In the genomic region with DNA sequence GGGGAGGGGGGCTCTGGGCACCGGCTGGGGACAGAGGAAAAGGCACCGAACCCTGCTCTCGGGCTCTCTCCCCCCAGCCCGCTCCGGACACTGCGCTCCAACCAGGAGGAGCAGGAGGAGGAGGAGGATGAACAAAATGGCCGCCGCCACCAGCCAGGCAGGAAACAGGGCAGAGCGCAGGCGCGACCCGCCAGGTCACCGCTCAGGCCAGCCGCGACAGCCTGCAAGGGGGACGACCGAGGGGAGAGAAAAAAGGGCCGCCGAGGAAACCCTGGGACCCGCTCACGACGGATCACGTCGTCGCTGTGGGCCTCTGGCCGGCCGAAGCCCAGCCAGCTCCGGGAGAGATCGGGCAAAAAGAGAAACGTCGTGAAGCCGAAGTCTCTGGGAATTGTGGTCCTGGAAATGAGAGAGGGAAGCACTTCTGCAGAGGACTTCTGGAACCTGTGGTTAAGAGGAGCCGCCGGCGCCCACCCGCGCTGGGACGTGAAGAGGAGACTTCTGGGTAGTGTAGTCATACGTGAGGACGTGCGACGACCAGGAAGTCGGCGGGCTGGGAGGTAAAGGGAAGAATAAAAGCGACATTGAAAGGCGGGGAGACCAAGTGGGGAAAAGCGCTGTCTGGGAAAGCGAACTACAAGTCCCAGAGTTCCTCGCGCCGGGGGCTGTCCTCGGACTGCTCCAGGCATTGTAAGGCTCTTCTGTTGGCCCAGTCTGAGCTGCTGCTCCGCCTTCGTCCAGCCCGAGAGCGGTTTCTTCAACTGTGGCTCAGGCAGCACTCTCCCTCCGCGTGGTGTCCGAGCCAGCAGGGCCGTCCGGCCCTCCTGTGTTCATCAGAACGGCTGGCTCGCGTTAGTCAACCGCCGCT, we compare ENCODE assay signal across 8 cellular contexts. TPM values are rescaled to one million over a fixed set of nuclear protein-coding genes. Genes with fewer than 3 reads are reported as not detected.
DNase-seq lines count a peak whose midpoint lies in the region; FAIRE-seq and TF ChIP-seq lines count a peak whose summit lies in the region.

A gene with protein sequence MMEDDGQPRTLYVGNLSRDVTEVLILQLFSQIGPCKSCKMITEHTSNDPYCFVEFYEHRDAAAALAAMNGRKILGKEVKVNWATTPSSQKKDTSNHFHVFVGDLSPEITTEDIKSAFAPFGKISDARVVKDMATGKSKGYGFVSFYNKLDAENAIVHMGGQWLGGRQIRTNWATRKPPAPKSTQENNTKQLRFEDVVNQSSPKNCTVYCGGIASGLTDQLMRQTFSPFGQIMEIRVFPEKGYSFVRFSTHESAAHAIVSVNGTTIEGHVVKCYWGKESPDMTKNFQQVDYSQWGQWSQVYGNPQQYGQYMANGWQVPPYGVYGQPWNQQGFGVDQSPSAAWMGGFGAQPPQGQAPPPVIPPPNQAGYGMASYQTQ (minus strand): TSS at position 428 of the 868 bp plus-strand sequence. CDS start 499 bp downstream, outside the sequence.

- H3K27ac Mint-ChIP-seq in HFFc6 = peak within 1 kb of the TSS; percentile 94
- peak within 1 kb of the TSS; percentile 98 for H3K27ac Mint-ChIP-seq in activated naive CD4-positive, alpha-beta T cell treated with anti-CD3 and anti-CD28 coated beads, Interleukin-2, amount 10 ng/mL, durations not matched to agents 7 days and 5 days

- H4K8ac ChIP-seq in neuronal stem cell (ENCODE audit: low read depth, low read length) = no peak within 1 kb of the TSS

- no peak within 1 kb of the TSS for H2BK120ac ChIP-seq in neuronal stem cell (ENCODE audit: low read depth, low read length)

- no peaks in the 10 kb centered on the region for H3K27me3 ChIP-seq in neuronal stem cell (ENCODE audit: control insufficient read depth in 3 of 3, insufficient read depth in 3 of 3, low read depth in 1 of 3, low read length in 3 of 3)

- peak within 1 kb of the TSS; percentile 98 for H3K18ac ChIP-seq in neuronal stem cell (ENCODE audit: low read length)

- H3K4ac ChIP-seq in neuronal stem cell (ENCODE audit: low read length) = peak within 1 kb of the TSS; percentile 46

- H3K9me3 ChIP-seq in SK-N-MC (ENCODE audit: low read depth, low read length) (no peaks in the 10 kb centered on the region), neuronal stem cell (replicated peaks in 1 of 2; ENCODE audit: control insufficient read depth in 2 of 2, insufficient read depth in 1 of 2, low read depth in 1 of 2, low read length in 2 of 2) (peaks cover 3 to 11% of the 10 kb centered on the region in 2 donors)

- no peaks in the 10 kb centered on the region for H3K9me3 Mint-ChIP-seq in HFFc6
- no peaks in the 10 kb centered on the region for H3K9me3 Mint-ChIP-seq in activated naive CD4-positive, alpha-beta T cell treated with anti-CD3 and anti-CD28 coated beads, Interleukin-2, amount 10 ng/mL, durations not matched to agents 7 days and 5 days

- H3K36me3 ChIP-seq in SK-N-MC (ENCODE audit: insufficient read depth, low read length) (peaks cover 12% of the 10 kb centered on the region), neuronal stem cell (replicated peaks in 1 of 2; ENCODE audit: control insufficient read depth in 2 of 2, insufficient read depth in 2 of 2, low read length in 2 of 2) (peaks cover 2 to 32% of the 10 kb centered on the region in 2 donors)

- H3K23ac ChIP-seq in neuronal stem cell (ENCODE audit: low read depth, low read length, poor library complexity) = peak within 1 kb of the TSS; percentile 83

- DNase-seq in GM04503 (ENCODE audit: low read depth) (peak; percentile 97), HFFc6 (peak; percentile 99), NB4 (ENCODE audit: low read depth) (peak; percentile 100), SK-N-MC (ENCODE audit: low read depth, low spot score) (peak; percentile 95), frontal cortex (ENCODE audit: low spot score in 2 of 2) (peak; percentile 83 to 88), neuronal stem cell (ENCODE audit: low spot score) (peak; percentile 98)
- DNase-seq in activated naive CD4-positive, alpha-beta T cell treated with anti-CD3 and anti-CD28 coated beads, Interleukin-2, amount 10 ng/mL, durations not matched to agents 7 days and 5 days = peak; percentile 98

- TF ChIP-seq POLR2A in NB4 (IDR thresholded peaks at IDR 0.05; ENCODE audit: extremely low read depth, insufficient read length) = peak; percentile 97

- WGBS in neuronal stem cell (ENCODE audit: extremely low coverage in 2 of 2, insufficient read length in 2 of 2, insufficient replicate concordance in 1 of 2), 2 donors = no CpG with 5 or more reads among the region's 66 CpGs

- TF ChIP-seq CTCF in HFFc6 (IDR thresholded peaks at IDR 0.05) (no peak), NB4 (IDR thresholded peaks at IDR 0.05; ENCODE audit: low read depth, low read length) (no peak), subcutaneous adipose tissue (IDR thresholded peaks at IDR 0.05; ENCODE audit: low read depth) (no peak)

- H2AK5ac ChIP-seq in neuronal stem cell (ENCODE audit: low read depth, low read length) = peak within 1 kb of the TSS; percentile 36

- H4K91ac ChIP-seq in neuronal stem cell (ENCODE audit: low read depth, low read length, poor library complexity) = no peak within 1 kb of the TSS

- H2BK15ac ChIP-seq in neuronal stem cell (ENCODE audit: low read length) = peak within 1 kb of the TSS; percentile 11

- CTCF ChIA-PET in activated naive CD4-positive, alpha-beta T cell treated with anti-CD3 and anti-CD28 coated beads, Interleukin-2, amount 10 ng/mL, durations not matched to agents 7 days and 5 days (lab: Charles Lee) = interaction anchor here (0.7 to 1.6 kb wide), 2 partner anchors 274 to 398 kb away, joined by 3 read pairs; no protein-coding TSS in a partner anchor

- peak within 1 kb of the TSS; percentile 95 for H3K4me3 Mint-ChIP-seq in HFFc6
- peak within 1 kb of the TSS; percentile 96 for H3K4me3 Mint-ChIP-seq in activated naive CD4-positive, alpha-beta T cell treated with anti-CD3 and anti-CD28 coated beads, Interleukin-2, amount 10 ng/mL, durations not matched to agents 7 days and 5 days

- peak within 1 kb of the TSS; percentile 87 for H3K9ac ChIP-seq in SK-N-MC (ENCODE audit: insufficient read length)
- H3K9ac ChIP-seq in neuronal stem cell (ENCODE audit: low read depth, low read length, poor library complexity) = peak within 1 kb of the TSS; percentile 92

- H3K4me2 ChIP-seq in neuronal stem cell (ENCODE audit: insufficient read depth, low read length, poor library complexity, severe bottlenecking) = peak within 1 kb of the TSS; percentile 66

- H3K4me1 Mint-ChIP-seq in HFFc6 (ENCODE audit: low read depth) = peaks cover 45% of the 10 kb centered on the region
- peaks cover 46% of the 10 kb centered on the region for H3K4me1 Mint-ChIP-seq in activated naive CD4-positive, alpha-beta T cell treated with anti-CD3 and anti-CD28 coated beads, Interleukin-2, amount 10 ng/mL, durations not matched to agents 7 days and 5 days

- H3K14ac ChIP-seq in neuronal stem cell (ENCODE audit: low read length) = peak within 1 kb of the TSS; percentile 56

- H3K4me3 ChIP-seq in NB4 (ENCODE audit: low read depth, low read length) (peak within 1 kb of the TSS; percentile 80), SK-N-MC (peak within 1 kb of the TSS; percentile 90), neuronal stem cell (ENCODE audit: low read length in 2 of 2) (peak within 1 kb of the TSS; percentile 98 to 99)

- H3K79me1 ChIP-seq in neuronal stem cell (ENCODE audit: low read depth, low read length) = no peaks in the 10 kb centered on the region

- H3K4me1 ChIP-seq in neuronal stem cell (ENCODE audit: control insufficient read depth in 2 of 2, insufficient read depth in 1 of 2, low read depth in 1 of 2, low read length in 2 of 2) = peaks cover 5 to 22% of the 10 kb centered on the region in 2 donors

- FAIRE-seq in frontal cortex (lab: Jason Lieb, UNC) = peak; percentile 62

- peak within 1 kb of the TSS; percentile 95 for H2AFZ ChIP-seq in neuronal stem cell (ENCODE audit: low read length)

- no peak within 1 kb of the TSS for H2BK12ac ChIP-seq in neuronal stem cell (ENCODE audit: low read length)

- H3K27ac ChIP-seq in SK-N-MC = peak within 1 kb of the TSS; percentile 96
- peak within 1 kb of the TSS; percentile 97 for H3K27ac ChIP-seq in neuronal stem cell (replicated peaks; ENCODE audit: low read length)

- H3K27me3 Mint-ChIP-seq in HFFc6 (ENCODE audit: insufficient read depth) = peaks cover 8% of the 10 kb centered on the region
- no peaks in the 10 kb centered on the region for H3K27me3 Mint-ChIP-seq in activated naive CD4-positive, alpha-beta T cell treated with anti-CD3 and anti-CD28 coated beads, Interleukin-2, amount 10 ng/mL, durations not matched to agents 7 days and 5 days

- peaks cover 30% of the 10 kb centered on the region for H3K36me3 Mint-ChIP-seq in HFFc6 (ENCODE audit: low read depth)
- peaks cover 28% of the 10 kb centered on the region for H3K36me3 Mint-ChIP-seq in activated naive CD4-positive, alpha-beta T cell treated with anti-CD3 and anti-CD28 coated beads, Interleukin-2, amount 10 ng/mL, durations not matched to agents 7 days and 5 days

- peak within 1 kb of the TSS; percentile 90 for H2BK5ac ChIP-seq in neuronal stem cell (ENCODE audit: low read length)

RNA-seq across cellular contexts. Expression of the gene that starts here (rescaled TPM):
- total RNA-seq in HFFc6 (2021; fragmentation: NEBNext Ultra II Directional; extraction: Animal tissue kit (Norgen Biotek cat#: 25700)) = 100 to 1,000 TPM; 129 to 149 (median 134) TPM
- total RNA-seq in frontal cortex (51.4 TPM), subcutaneous adipose tissue (100 to 1,000 TPM in 2 of 4 donors, 10 to 100 TPM in 2; 76.9 to 138 (median 91.2) TPM)
- 115 TPM for polyA plus RNA-seq in neuronal stem cell (2013, experiment 1 of 2)
- polyA plus RNA-seq in neuronal stem cell (2013, experiment 2 of 2) = 120 TPM

Comparison
In these comparisons a context has a peak if more than half of its experiments do, and no peak if none do; other contexts are left out.
1. Peak in every context shown above with its lines: DNase-seq, H3K4me3 ChIP-seq and H3K27ac ChIP-seq.